15 cellular contexts compared by ENCODE assay signal in the genomic region with DNA sequence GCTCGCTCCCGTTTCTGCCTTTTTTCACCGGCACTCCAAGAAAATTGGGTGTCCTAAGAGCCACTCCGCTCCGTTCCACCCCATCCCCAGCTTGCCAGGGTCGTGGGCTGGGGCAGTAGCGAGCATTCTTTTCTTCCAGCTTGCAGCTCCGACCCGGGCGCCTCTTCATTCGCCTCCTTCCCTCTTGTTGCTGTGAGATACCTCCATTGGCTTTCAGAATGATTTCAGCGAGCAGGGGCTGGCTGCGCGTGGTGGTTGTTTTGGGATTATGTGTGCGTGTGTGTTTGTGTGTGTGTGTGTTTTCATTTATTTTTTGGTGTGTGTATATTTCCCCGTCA. TPM values are rescaled to one million over a fixed set of nuclear protein-coding genes. Genes with fewer than 3 reads are reported as not detected.
DNase-seq lines count a peak whose midpoint lies in the region; ATAC-seq, FAIRE-seq and TF ChIP-seq lines count a peak whose summit lies in the region.
"Had no signal": no experiment of that assay in that cellular context is flagged by ENCODE, and none has a peak within 500 bp of the region (broad histone marks: within the 10 kb centered on the region; RNA-seq: fewer than 3 reads in every experiment).

No MANE protein-coding gene starts in this region.

- H3K23ac ChIP-seq in trophoblast cell (ENCODE audit: low read length), result no peak overlapping the region

- TF ChIP-seq CTCF in HFFc6 (IDR thresholded peaks at IDR 0.05) (no peak), dorsolateral prefrontal cortex (IDR thresholded peaks at IDR 0.05 in 54 of 56, conservative IDR thresholded peaks at IDR 0.05 in 2 of 56; ENCODE audit: low read depth in 1 of 56, partially characterized antibody in 56 of 56) (no peak)

- no peak overlapping the region for H3K18ac ChIP-seq in trophoblast cell (ENCODE audit: low read length)

- H3K4me1 ChIP-seq in trophoblast cell (ENCODE audit: control insufficient read depth in 1 of 2, insufficient read depth in 2 of 2, low read length in 2 of 2) (peaks cover 0 to 8% of the 10 kb centered on the region in 2 experiments), small intestine (ENCODE audit: control insufficient read depth in 2 of 2, insufficient read depth in 1 of 2, low read depth in 1 of 2, low read length in 1 of 2) (no peaks in the 10 kb centered on the region)
- H3K4me1 ChIP-seq: psoas muscle had no signal

- H2AK5ac ChIP-seq in trophoblast cell (ENCODE audit: low read length), result no peak overlapping the region

- H3K4me3 ChIP-seq in trophoblast cell (ENCODE audit: low read depth, low read length), result no peak overlapping the region
- no peak overlapping the region for H3K4me3 ChIP-seq in dorsolateral prefrontal cortex
- no peak overlapping the region for H3K4me3 ChIP-seq in small intestine (ENCODE audit: low read depth in 1 of 2, low read length in 2 of 2)
- H3K4me3 ChIP-seq: lower lobe of right lung, MG63, psoas muscle had no signal

- no peak for ATAC-seq in GM21447 (IDR thresholded peaks at IDR 0.05; ENCODE audit: unreplicated experiment)
- ATAC-seq: lower lobe of right lung, psoas muscle had no signal

- peak overlapping the region; percentile 19 for H3K4me2 ChIP-seq in trophoblast cell (ENCODE audit: low read length)

- H3K27ac ChIP-seq in trophoblast cell (ENCODE audit: low read depth, low read length) (no peak overlapping the region), dorsolateral prefrontal cortex (no peak overlapping the region), small intestine (ENCODE audit: low read depth in 1 of 2, low read length in 1 of 2) (no peak overlapping the region)
- H3K27ac ChIP-seq: lower lobe of right lung, psoas muscle, testis had no signal

- WGBS in trophoblast cell (ENCODE audit: extremely low coverage, insufficient coverage, insufficient read length), result no CpG with 5 or more reads among the region's 16 CpGs
- WGBS in small intestine, 3 donors, result 9 to 16% (median 10%) methylated on average over 16 of the region's 16 CpGs

- no peak overlapping the region for H4K12ac ChIP-seq in trophoblast cell (ENCODE audit: low read depth, low read length)

- DNase-seq in NCI-H510A (lab: John Stamatoyannopoulos, UW) (peak; percentile 23), NCI-H510A treated with DMSO at 0.1 percent for 48 hours (lab: John Stamatoyannopoulos, UW) (no peak), HFFc6 (no peak), ecto neural progenitor cell (ENCODE audit: low spot score) (peak; percentile 48), trophoblast cell (no peak), dorsolateral prefrontal cortex (no peak), small intestine (no peak)
- DNase-seq: activated naive CD4-positive, alpha-beta T cell treated with Interleukin-2 at 50 U/mL for 16 hours; DND-41; lower lobe of right lung; MG63; psoas muscle; testis had no signal

- H3K9me3 ChIP-seq in trophoblast cell (ENCODE audit: insufficient read depth, low read depth, low read length), result peaks cover 24% of the 10 kb centered on the region
- H3K9me3 ChIP-seq in small intestine (ENCODE audit: control insufficient read depth, low read depth), result no peaks in the 10 kb centered on the region
- H3K9me3 ChIP-seq: lower lobe of right lung, MG63, psoas muscle, testis had no signal

- intact Hi-C loops in dorsolateral prefrontal cortex (cut with DNase I), result no loop called here

- no peak overlapping the region for H3K27ac Mint-ChIP-seq in HFFc6

- no peaks in the 10 kb centered on the region for H3K9me3 Mint-ChIP-seq in HFFc6

- H3K27me3 ChIP-seq in trophoblast cell (ENCODE audit: insufficient read depth, low read length) (peaks cover 93% of the 10 kb centered on the region), dorsolateral prefrontal cortex (peaks cover 46 to 100% (median 100%) of the 10 kb centered on the region in 45 donors), small intestine (ENCODE audit: control insufficient read depth in 2 of 2, insufficient read depth in 2 of 2, low read length in 2 of 2) (peaks cover 5 to 53% of the 10 kb centered on the region in 2 donors)
- H3K27me3 ChIP-seq: MG63, testis had no signal

- H3K79me2 ChIP-seq in trophoblast cell (ENCODE audit: control insufficient read depth, insufficient read depth, low read length, poor library complexity), result no peaks in the 10 kb centered on the region

- no peak overlapping the region for H3K4ac ChIP-seq in trophoblast cell (ENCODE audit: low read depth, low read length)

- H2BK120ac ChIP-seq in trophoblast cell (ENCODE audit: insufficient read depth, low read length, poor library complexity), result no peak overlapping the region

- peaks cover 71% of the 10 kb centered on the region for H3K27me3 Mint-ChIP-seq in HFFc6 (ENCODE audit: insufficient read depth)

- no peak overlapping the region for H4K8ac ChIP-seq in trophoblast cell (ENCODE audit: low read depth, low read length)

- H2BK12ac ChIP-seq in trophoblast cell (ENCODE audit: low read length), result no peak overlapping the region

- H3K9ac ChIP-seq in trophoblast cell (ENCODE audit: low read length), result no peak overlapping the region

- H3K36me3 Mint-ChIP-seq in HFFc6 (ENCODE audit: low read depth), result no peaks in the 10 kb centered on the region

- peaks cover 31% of the 10 kb centered on the region for H3K4me1 Mint-ChIP-seq in HFFc6 (ENCODE audit: low read depth)

- H3K4me3 Mint-ChIP-seq in HFFc6, result peak overlapping the region; percentile 71
- H3K4me3 Mint-ChIP-seq: activated CD4-positive, alpha-beta T cell treated with anti-CD3 and anti-CD28 coated beads, Interleukin-2, amount 10 ng/mL, durations not matched to agents 24 days and 14 days had no signal

- no peak overlapping the region for H4K91ac ChIP-seq in trophoblast cell (ENCODE audit: low read depth, low read length)

- no peak overlapping the region for H2BK5ac ChIP-seq in trophoblast cell (ENCODE audit: low read depth, low read length, poor library complexity)

- FAIRE-seq in small intestine (lab: Jason Lieb, UNC), result no peak

- H2AFZ ChIP-seq in trophoblast cell (ENCODE audit: insufficient read depth, low read length, poor library complexity), result no peak overlapping the region

- H3K36me3 ChIP-seq in trophoblast cell (ENCODE audit: control insufficient read depth in 1 of 2, insufficient read depth in 2 of 2, low read length in 2 of 2), result no peaks in the 10 kb centered on the region
- no peaks in the 10 kb centered on the region for H3K36me3 ChIP-seq in small intestine (ENCODE audit: control insufficient read depth in 2 of 2, insufficient read depth in 2 of 2, low read length in 2 of 2)
- H3K36me3 ChIP-seq: lower lobe of right lung, MG63 had no signal

- no peak overlapping the region for H3K14ac ChIP-seq in trophoblast cell (ENCODE audit: low read length)

- no peaks in the 10 kb centered on the region for H3K79me1 ChIP-seq in trophoblast cell (ENCODE audit: low read length)

RNA-seq across cellular contexts. Expression of a gene that starts 1.2 kb away (rescaled TPM):
- under 1 TPM in 3 of 6 experiments, not detected in 3; 0.25 to 0.38 (median 0.25) TPM for total RNA-seq in HFFc6 (2021; fragmentation: NEBNext Ultra II Directional; extraction: Animal tissue kit (Norgen Biotek cat#: 25700))
- not detected in 2 replicates for polyA plus RNA-seq in trophoblast cell (2013)
- total RNA-seq in dorsolateral prefrontal cortex, result 1 to 10 TPM in 1 of 120 experiments, under 1 TPM in 43, not detected in 76; 0.19 to 1.1 (median 0.33) TPM
- under 1 TPM in 1 of 3 donors, not detected in 2; 0.98 TPM for polyA plus RNA-seq in small intestine
- total RNA-seq: activated CD4-positive, alpha-beta T cell treated with anti-CD3 and anti-CD28 coated beads, Interleukin-2, amount 10 ng/mL, durations not matched to agents 24 days and 14 days had no signal

RNA-seq across cellular contexts. Expression of a gene that starts 6.9 kb away (rescaled TPM):
- under 1 TPM in 4 of 6 experiments, not detected in 2; 0.40 to 0.69 (median 0.57) TPM for total RNA-seq in HFFc6 (2021; fragmentation: NEBNext Ultra II Directional; extraction: Animal tissue kit (Norgen Biotek cat#: 25700))
- not detected in 2 replicates for polyA plus RNA-seq in trophoblast cell (2013)
- total RNA-seq in dorsolateral prefrontal cortex, result not detected
- under 1 TPM in 1 of 3 donors, not detected in 2; 0.97 TPM for polyA plus RNA-seq in small intestine
- total RNA-seq: activated CD4-positive, alpha-beta T cell treated with anti-CD3 and anti-CD28 coated beads, Interleukin-2, amount 10 ng/mL, durations not matched to agents 24 days and 14 days had no signal

RNA-seq across cellular contexts. Expression of a gene that starts 28.8 kb away (rescaled TPM):
- 1 to 10 TPM; 2.3 to 5.1 (median 4.6) TPM for total RNA-seq in HFFc6 (2021; fragmentation: NEBNext Ultra II Directional; extraction: Animal tissue kit (Norgen Biotek cat#: 25700))
- polyA plus RNA-seq in trophoblast cell (2013), result 0.06 and 0.08 TPM in 2 replicates
- total RNA-seq in dorsolateral prefrontal cortex, result not detected
- 1 to 10 TPM in 2 of 3 donors, under 1 TPM in 1; 0.89 to 5.3 (median 1.9) TPM for polyA plus RNA-seq in small intestine
- total RNA-seq: activated CD4-positive, alpha-beta T cell treated with anti-CD3 and anti-CD28 coated beads, Interleukin-2, amount 10 ng/mL, durations not matched to agents 24 days and 14 days had no signal

RNA-seq across cellular contexts. Expression of a gene that starts 30.2 kb away (rescaled TPM):
- total RNA-seq in HFFc6 (2021; fragmentation: NEBNext Ultra II Directional; extraction: Animal tissue kit (Norgen Biotek cat#: 25700)), result not detected
- polyA plus RNA-seq in trophoblast cell (2013), result not detected in 2 replicates
- total RNA-seq in dorsolateral prefrontal cortex, result 1 to 10 TPM in 81 of 120 experiments, under 1 TPM in 32, not detected in 7; 0.23 to 9.3 (median 1.6) TPM
- polyA plus RNA-seq in small intestine, result under 1 TPM in 1 of 3 donors, not detected in 2; 1.00 TPM
- total RNA-seq: activated CD4-positive, alpha-beta T cell treated with anti-CD3 and anti-CD28 coated beads, Interleukin-2, amount 10 ng/mL, durations not matched to agents 24 days and 14 days had no signal

RNA-seq across cellular contexts. Expression of a gene that starts 35.8 kb away (rescaled TPM):
- total RNA-seq in HFFc6 (2021; fragmentation: NEBNext Ultra II Directional; extraction: Animal tissue kit (Norgen Biotek cat#: 25700)), result 1 to 10 TPM; 2.1 to 2.7 (median 2.4) TPM
- polyA plus RNA-seq in trophoblast cell (2013), result 0.23 and 0.49 TPM in 2 replicates
- total RNA-seq in dorsolateral prefrontal cortex, result under 1 TPM in 1 of 120 experiments, not detected in 119; 0.23 TPM
- 1 to 10 TPM in 1 of 3 donors, under 1 TPM in 1, not detected in 1; 0.27 to 1.9 TPM for polyA plus RNA-seq in small intestine
- total RNA-seq: activated CD4-positive, alpha-beta T cell treated with anti-CD3 and anti-CD28 coated beads, Interleukin-2, amount 10 ng/mL, durations not matched to agents 24 days and 14 days had no signal

Comparison
In these comparisons a context has a peak if more than half of its experiments do, and no peak if none do; other contexts are left out.
1. DNase-seq: peak in NCI-H510A (single experiment) and ecto neural progenitor cell (single experiment); none in NCI-H510A treated with DMSO at 0.1 percent for 48 hours (single experiment), HFFc6 (single experiment), trophoblast cell (0 of 2), dorsolateral prefrontal cortex (0 of 10) and small intestine (single experiment).